In the genomic region with DNA sequence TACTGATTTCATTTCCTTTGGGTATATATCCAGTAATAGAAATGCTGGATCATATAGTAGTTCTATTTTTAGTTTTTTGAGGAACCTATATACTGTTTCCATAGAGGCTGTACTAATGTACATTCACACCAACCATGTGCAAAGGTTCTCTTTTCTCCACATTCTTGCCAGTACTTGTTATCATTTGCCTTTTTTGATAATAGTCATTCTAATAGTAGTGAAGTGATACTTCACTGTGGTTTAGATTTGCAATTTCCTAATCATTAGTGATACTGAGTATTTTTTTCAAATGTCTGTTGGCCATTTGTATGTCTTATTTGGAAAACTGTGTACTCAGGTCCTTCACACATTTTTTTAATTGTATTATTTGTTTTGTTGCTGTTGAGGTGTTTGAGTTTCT, we compare ENCODE assay signal across 27 cellular contexts.
A peak's percentile ranks its signal among the peaks of the same experiment; 100 is the strongest.
DNase-seq lines count a peak whose midpoint lies in the region; ATAC-seq, FAIRE-seq and TF ChIP-seq lines count a peak whose summit lies in the region.
"Had no signal": no experiment of that assay in that cellular context is flagged by ENCODE, and none has a peak within 500 bp of the region (broad histone marks: within the 10 kb centered on the region; RNA-seq: fewer than 3 reads in every experiment).

No MANE protein-coding gene starts in this region.

- no peaks in the 10 kb centered on the region for H3K9me3 Mint-ChIP-seq in H9
- H3K9me3 Mint-ChIP-seq: CD4-positive, alpha-beta T cell; GM23338; HFFc6 had no signal

- H3K9ac ChIP-seq in H9 (ENCODE audit: extremely low read depth, insufficient read length, low read length), result no peak overlapping the region
- H3K9ac ChIP-seq: BLaER1 treated with 17β-estradiol and CSF1 and Interleukin-3, amounts not matched to agents 10 nM and 100 nM had no signal

- TF ChIP-seq CTCF in H9 (conservative IDR thresholded peaks at IDR 0.05), result no peak

- no peak overlapping the region for H2BK5ac ChIP-seq in H9 (ENCODE audit: insufficient read length, low read length)

- H3K4me1 ChIP-seq in H9 (ENCODE audit: insufficient read depth, low read length), result no peaks in the 10 kb centered on the region
- H3K4me1 ChIP-seq: A549, BE2C, HAP-1 had no signal

- H3K56ac ChIP-seq in H9 (ENCODE audit: insufficient read length, low read depth, low read length), result no peak overlapping the region

- no peaks in the 10 kb centered on the region for H3K27me3 ChIP-seq in H9 (ENCODE audit: insufficient read depth, low read length)
- H3K27me3 ChIP-seq: BE2C; BLaER1 treated with 17β-estradiol and CSF1 and Interleukin-3, amounts not matched to agents 10 nM and 100 nM had no signal

- no peak overlapping the region for H4K8ac ChIP-seq in H9 (replicated peaks; ENCODE audit: insufficient read length, low read depth, low read length)

- no peaks in the 10 kb centered on the region for H3K4me1 Mint-ChIP-seq in H9
- H3K4me1 Mint-ChIP-seq: CD8-positive, alpha-beta memory T cell had no signal

- no peaks in the 10 kb centered on the region for H3K23me2 ChIP-seq in H9 (ENCODE audit: insufficient read length, low read depth, low read length, poor library complexity, severe bottlenecking)

- no peak overlapping the region for H3K23ac ChIP-seq in H9 (ENCODE audit: insufficient read length, low read depth, low read length)

- H3K27me3 Mint-ChIP-seq in H9 (ENCODE audit: low read depth), result peaks cover 5% of the 10 kb centered on the region
- H3K27me3 Mint-ChIP-seq: CD4-positive, alpha-beta T cell; CD8-positive, alpha-beta memory T cell had no signal

- H3K27ac ChIP-seq in H9 (ENCODE audit: insufficient read length, low read depth, low read length), result no peak overlapping the region
- H3K27ac ChIP-seq: A549; BLaER1 treated with 17β-estradiol and CSF1 and Interleukin-3, amounts not matched to agents 10 nM and 100 nM had no signal

- no peak for DNase-seq in H9
- no peak for DNase-seq in NCI-H748 (lab: John Stamatoyannopoulos, UW; ENCODE audit: unreplicated experiment)
- DNase-seq in NK-92 (lab: John Stamatoyannopoulos, UW; ENCODE audit: unreplicated experiment), result no peak
- DNase-seq: 8988T; ACHN; AML-193; BE2C; CD4-positive, alpha-beta T cell; CD8-positive, alpha-beta memory T cell; DMS 273 treated with DMSO at 0.1 percent for 48 hours; DMS79; EL; GDM1; HFFc6 had no signal

- H2BK15ac ChIP-seq in H9 (ENCODE audit: low read depth, low read length), result no peak overlapping the region

- no peak overlapping the region for H2BK12ac ChIP-seq in H9 (ENCODE audit: insufficient read length, low read depth, low read length)

- peak; percentile 13 for FAIRE-seq in islet of Langerhans (lab: Jason Lieb, UNC)
- FAIRE-seq: A549, D721Med, GM12878, GM18507, GM19239 had no signal

- no peak overlapping the region for H3K4me3 Mint-ChIP-seq in H9
- H3K4me3 Mint-ChIP-seq: CD14-positive monocyte; CD4-positive, alpha-beta T cell; CD8-positive, alpha-beta memory T cell; GM23338; HFFc6 had no signal

- no peaks in the 10 kb centered on the region for H3K79me1 ChIP-seq in H9 (ENCODE audit: insufficient read depth, low read depth, low read length, poor library complexity, severe bottlenecking)

- H4K20me1 ChIP-seq in H9 (ENCODE audit: control insufficient read depth, insufficient read depth, insufficient read length), result no peaks in the 10 kb centered on the region
- H4K20me1 ChIP-seq: BLaER1 treated with 17β-estradiol and CSF1 and Interleukin-3, amounts not matched to agents 10 nM and 100 nM had no signal

- H3K18ac ChIP-seq in H9 (ENCODE audit: insufficient read length, low read depth, low read length), result no peak overlapping the region

- H4K91ac ChIP-seq in H9 (ENCODE audit: insufficient read length, low read depth, low read length), result no peak overlapping the region

- ATAC-seq in GM18861 (IDR thresholded peaks at IDR 0.05; ENCODE audit: unreplicated experiment), result peak; percentile 49
- ATAC-seq in GM18907 (IDR thresholded peaks at IDR 0.05; ENCODE audit: unreplicated experiment), result peak; percentile 50
- peak; percentile 56 for ATAC-seq in HG02981 (IDR thresholded peaks at IDR 0.05; ENCODE audit: unreplicated experiment)
- ATAC-seq: A549, GM12878, GM23338 had no signal

- H3K36me3 Mint-ChIP-seq in H9 (ENCODE audit: insufficient read depth in 1 of 3, low read depth in 3 of 3), result no peaks in the 10 kb centered on the region
- H3K36me3 Mint-ChIP-seq: CD14-positive monocyte; CD8-positive, alpha-beta memory T cell had no signal

- no peak overlapping the region for H3K14ac ChIP-seq in H9 (ENCODE audit: insufficient read depth, low read length)

- no peaks in the 10 kb centered on the region for H3K79me2 ChIP-seq in H9 (ENCODE audit: insufficient read depth, low read length)

- no peak overlapping the region for H3K4me2 ChIP-seq in H9 (ENCODE audit: insufficient read depth, insufficient read length, low read length)
- H3K4me2 ChIP-seq: A549; BLaER1 treated with 17β-estradiol and CSF1 and Interleukin-3, amounts not matched to agents 10 nM and 100 nM; GM23338 had no signal

- no peak overlapping the region for H2BK120ac ChIP-seq in H9 (ENCODE audit: low read depth, low read length, poor library complexity, severe bottlenecking)

- no peak overlapping the region for H4K5ac ChIP-seq in H9 (ENCODE audit: insufficient read length, low read depth, low read length)

- no peak overlapping the region for H3K4ac ChIP-seq in H9 (ENCODE audit: low read depth, low read length)

- H3K9me3 ChIP-seq in H9 (ENCODE audit: control insufficient read depth, low read depth, low read length), result no peaks in the 10 kb centered on the region
- H3K9me3 ChIP-seq: A549; BE2C; BLaER1 treated with 17β-estradiol and CSF1 and Interleukin-3, amounts not matched to agents 10 nM and 100 nM; HAP-1 had no signal

- no peak overlapping the region for H2AK5ac ChIP-seq in H9 (ENCODE audit: insufficient read length, low read length)

- no peak overlapping the region for H2AFZ ChIP-seq in H9 (ENCODE audit: low read length)
- H2AFZ ChIP-seq: GM23338 had no signal

- H3K27ac Mint-ChIP-seq in H9, result no peak overlapping the region
- H3K27ac Mint-ChIP-seq: CD14-positive monocyte; CD4-positive, alpha-beta T cell; CD8-positive, alpha-beta memory T cell; GM23338; HFFc6 had no signal

- no peak overlapping the region for H2BK20ac ChIP-seq in H9 (ENCODE audit: low read depth, low read length, poor library complexity, severe bottlenecking)

- H3T11ph ChIP-seq in H9 (ENCODE audit: low read length), result no peak overlapping the region
